15 cellular contexts compared by ENCODE assay signal in the genomic region with DNA sequence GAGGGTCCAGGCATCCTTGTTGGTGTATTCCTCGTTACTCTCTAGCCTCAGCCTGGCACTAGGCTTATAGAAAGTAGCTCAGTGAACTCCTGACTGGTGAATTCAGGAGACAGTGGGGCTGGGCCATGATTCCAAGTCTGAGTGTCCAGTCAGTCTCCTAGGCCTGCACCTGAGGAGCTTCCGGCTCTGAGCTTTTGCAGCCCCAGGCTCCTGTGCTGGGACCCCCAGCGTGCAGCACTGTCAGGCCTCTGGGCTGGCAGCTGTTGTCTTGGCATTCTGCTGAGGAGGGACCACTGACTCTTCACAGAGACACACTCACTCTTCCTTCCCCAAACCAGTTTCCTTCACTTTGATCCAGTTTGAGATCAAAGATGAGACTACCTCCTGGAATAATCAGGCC.
DNase-seq lines count a peak whose midpoint lies in the region; ATAC-seq and TF ChIP-seq lines count a peak whose summit lies in the region.
"Had no signal": no experiment of that assay in that cellular context is flagged by ENCODE, and none has a peak within 500 bp of the region (broad histone marks: within the 10 kb centered on the region; RNA-seq: fewer than 3 reads in every experiment).

No MANE protein-coding gene starts in this region.

- no peak overlapping the region for H3K4me3 ChIP-seq in osteoblast (ENCODE audit: insufficient read depth, low read length)
- H3K4me3 ChIP-seq: BLaER1 treated with 17β-estradiol and CSF1 and Interleukin-3, amounts not matched to agents 10 nM and 100 nM had no signal

- no peaks in the 10 kb centered on the region for H3K36me3 ChIP-seq in osteoblast (ENCODE audit: insufficient read depth, low read length)
- H3K36me3 ChIP-seq: BLaER1 treated with 17β-estradiol and CSF1 and Interleukin-3, amounts not matched to agents 10 nM and 100 nM had no signal

- H3K4me1 ChIP-seq in osteoblast (ENCODE audit: insufficient read depth, low read length): peaks cover 12% of the 10 kb centered on the region

- no peak overlapping the region for H3K4me2 ChIP-seq in osteoblast (ENCODE audit: insufficient read depth, low read length)

- no peak for TF ChIP-seq CTCF in chondrocyte (IDR thresholded peaks at IDR 0.05)
- TF ChIP-seq CTCF in osteoblast (IDR thresholded peaks at IDR 0.05; ENCODE audit: extremely low read depth, low read depth, low read length): no peak

- H3K27me3 Mint-ChIP-seq in chondrocyte (ENCODE audit: low read depth): peaks cover 1% of the 10 kb centered on the region

- peak; percentile 12 for DNase-seq in left ventricle myocardium superior
- no peak for DNase-seq in Right ventricle myocardium superior
- DNase-seq in chondrocyte (ENCODE audit: low spot score): peak; percentile 60
- DNase-seq in osteoblast (ENCODE audit: insufficient read length, low spot score, missing footprints): peak; percentile 29
- no peak for DNase-seq in substantia nigra (lab: John Stamatoyannopoulos, UW)
- no peak for DNase-seq in mesenteric fat pad (ENCODE audit: low spot score)
- DNase-seq: Calu3; CD8-positive, alpha-beta T cell; DMS79 treated with DMSO at 0.1 percent for 48 hours; GF-D8; GOT3; H7 had no signal

- no peak overlapping the region for H2AFZ ChIP-seq in osteoblast (ENCODE audit: low read length)

- intact Hi-C loops in left ventricle myocardium superior (cut with micrococcal nuclease) (no loop called here), Right ventricle myocardium superior (cut with DNase I) (no loop called here)

- H3K27me3 ChIP-seq in osteoblast (ENCODE audit: insufficient read depth, low read length): peaks cover 21% of the 10 kb centered on the region
- H3K27me3 ChIP-seq: BLaER1 treated with 17β-estradiol and CSF1 and Interleukin-3, amounts not matched to agents 10 nM and 100 nM had no signal

- peaks cover 10% of the 10 kb centered on the region for H3K4me1 Mint-ChIP-seq in chondrocyte (ENCODE audit: low read depth)
- H3K4me1 Mint-ChIP-seq: B cell had no signal

- H4K20me1 ChIP-seq in osteoblast (ENCODE audit: insufficient read depth, low read length): peaks cover 6% of the 10 kb centered on the region

- no peaks in the 10 kb centered on the region for H3K36me3 Mint-ChIP-seq in chondrocyte (ENCODE audit: low read depth)
- H3K36me3 Mint-ChIP-seq: CD8-positive, alpha-beta T cell had no signal

- H3K79me2 ChIP-seq in osteoblast (ENCODE audit: insufficient read depth, low read length): no peaks in the 10 kb centered on the region

- H3K9me3 Mint-ChIP-seq in chondrocyte (ENCODE audit: low read depth): no peaks in the 10 kb centered on the region
- H3K9me3 Mint-ChIP-seq: CD8-positive, alpha-beta T cell had no signal

- no peak overlapping the region for H3K27ac ChIP-seq in osteoblast (ENCODE audit: low read depth, low read length)
- no peak overlapping the region for H3K27ac ChIP-seq in substantia nigra (ENCODE audit: low read depth, low read length, poor library complexity, severe bottlenecking)
- H3K27ac ChIP-seq: BLaER1 treated with 17β-estradiol and CSF1 and Interleukin-3, amounts not matched to agents 10 nM and 100 nM had no signal

- no peak overlapping the region for H3K27ac Mint-ChIP-seq in chondrocyte (ENCODE audit: unreplicated experiment)
- H3K27ac Mint-ChIP-seq: B cell; CD8-positive, alpha-beta T cell had no signal

- no peak overlapping the region for H3K4me3 Mint-ChIP-seq in chondrocyte (ENCODE audit: unreplicated experiment)
- H3K4me3 Mint-ChIP-seq: B cell; CD8-positive, alpha-beta T cell had no signal

- ATAC-seq in left ventricle myocardium superior (no peak), Right ventricle myocardium superior (ENCODE audit: poor library complexity) (no peak), GM21529 (IDR thresholded peaks at IDR 0.05; ENCODE audit: unreplicated experiment) (no peak)
- ATAC-seq: CD8-positive, alpha-beta T cell had no signal

- no peaks in the 10 kb centered on the region for H3K9me3 ChIP-seq in osteoblast (ENCODE audit: low read depth, low read length)
- H3K9me3 ChIP-seq: BLaER1 treated with 17β-estradiol and CSF1 and Interleukin-3, amounts not matched to agents 10 nM and 100 nM had no signal

Comparison
In these comparisons a context has a peak if more than half of its experiments do, and no peak if none do; other contexts are left out.
1. DNase-seq: peak in left ventricle myocardium superior (single experiment), chondrocyte (single experiment) and osteoblast (single experiment); none in Right ventricle myocardium superior (single experiment), substantia nigra (0 of 49) and mesenteric fat pad (single experiment).